19 cellular contexts compared by ENCODE assay signal in the genomic region with DNA sequence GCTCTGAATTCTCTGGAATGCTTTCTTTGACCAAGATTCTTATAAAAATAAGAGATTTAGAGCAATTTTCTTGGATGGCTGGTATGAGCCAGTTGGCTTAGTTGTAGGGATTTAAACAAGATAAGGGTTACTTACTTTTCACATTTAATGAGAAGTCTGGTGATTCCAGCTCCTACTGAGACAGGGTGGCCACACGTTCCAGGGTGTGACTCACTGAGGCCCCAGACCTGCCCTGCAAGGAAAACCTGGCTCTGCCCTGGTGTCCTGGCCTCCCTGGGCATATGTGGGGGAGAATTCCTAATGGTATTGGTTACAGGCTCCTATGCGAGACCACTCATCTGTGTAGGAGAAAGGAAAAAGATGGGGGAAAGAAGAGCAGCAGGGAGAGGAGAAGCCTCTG.
A peak's percentile ranks its signal among the peaks of the same experiment; 100 is the strongest.
DNase-seq lines count a peak whose midpoint lies in the region; ATAC-seq and TF ChIP-seq lines count a peak whose summit lies in the region.
"Had no signal": no experiment of that assay in that cellular context is flagged by ENCODE, and none has a peak within 500 bp of the region (broad histone marks: within the 10 kb centered on the region; RNA-seq: fewer than 3 reads in every experiment).

No MANE protein-coding gene starts in this region.

- H3K36me3 Mint-ChIP-seq in HFFc6 (ENCODE audit: low read depth), result peaks cover 51% of the 10 kb centered on the region
- H3K36me3 Mint-ChIP-seq: CD8-positive, alpha-beta memory T cell had no signal

- in situ Hi-C loops in astrocyte of the spinal cord (cut with HindIII; ENCODE audit: low sequenced_read_pairs), result no loop called here

- DNase-seq in A172 (ENCODE audit: low spot score) (peak; percentile 95), HFFc6 (peak; percentile 87), astrocyte of the spinal cord (ENCODE audit: low read depth, low spot score) (peak; percentile 77), kidney epithelial cell (ENCODE audit: low read depth) (peak; percentile 19), 8988T (no peak), left lobe of liver (ENCODE audit: low spot score) (no peak), NCI-H128 (lab: John Stamatoyannopoulos, UW; ENCODE audit: unreplicated experiment) (no peak), SW 1271 (lab: John Stamatoyannopoulos, UW) (no peak)
- DNase-seq: activated effector memory CD4-positive, alpha-beta T cell treated with Interleukin-2 at 50 U/mL for 16 hours; CD8-positive, alpha-beta memory T cell; KG1; NCI-H1092 treated with DMSO at 0.1 percent for 48 hours; stimulated activated CD4-positive, alpha-beta T cell treated with anti-CD3 and anti-CD28 coated beads, Interleukin-12 subunit alpha, Interleukin-12 subunit beta, amount 100 ng/mL, for 4 hours; stimulated activated naive CD4-positive, alpha-beta T cell treated with Interleukin-2 at 50 U/mL for 16 hours; trophoblast cell had no signal

- H3K4me3 ChIP-seq in astrocyte of the spinal cord (ENCODE audit: low read depth, low read length) (no peak overlapping the region), kidney epithelial cell (ENCODE audit: low read depth, low read length) (no peak overlapping the region)
- H3K4me3 ChIP-seq: A549 had no signal

- H3K4me3 Mint-ChIP-seq in HFFc6, result peak overlapping the region; percentile 52
- H3K4me3 Mint-ChIP-seq: CD8-positive, alpha-beta memory T cell; T-helper 1 cell treated with Interleukin-12 subunit alpha and Interleukin-12 subunit beta and Interleukin-4 antibody, amounts not matched to agents 30 μg/mL and 1 μg/mL, for 36 hours had no signal

- TF ChIP-seq CTCF in HFFc6 (IDR thresholded peaks at IDR 0.05) (no peak), astrocyte of the spinal cord (IDR thresholded peaks at IDR 0.05; ENCODE audit: low read depth, low read length) (no peak), kidney epithelial cell (IDR thresholded peaks at IDR 0.05; ENCODE audit: insufficient read depth, low read length, poor library complexity, severe bottlenecking) (no peak)

- H3K27me3 Mint-ChIP-seq in HFFc6 (ENCODE audit: insufficient read depth), result peaks cover 10% of the 10 kb centered on the region
- H3K27me3 Mint-ChIP-seq: CD8-positive, alpha-beta memory T cell had no signal

- H3K36me3 ChIP-seq in kidney epithelial cell (ENCODE audit: control insufficient read depth, insufficient read depth, low read length), result no peaks in the 10 kb centered on the region

- H3K9me3 Mint-ChIP-seq in HFFc6, result no peaks in the 10 kb centered on the region
- H3K9me3 Mint-ChIP-seq: CD8-positive, alpha-beta memory T cell; T-helper 1 cell treated with Interleukin-12 subunit alpha and Interleukin-12 subunit beta and Interleukin-4 antibody, amounts not matched to agents 30 μg/mL and 1 μg/mL, for 36 hours had no signal

- no peaks in the 10 kb centered on the region for H3K27me3 ChIP-seq in kidney epithelial cell (ENCODE audit: control insufficient read depth, insufficient read depth, low read length)

- peak overlapping the region; percentile 92 for H3K27ac Mint-ChIP-seq in HFFc6
- H3K27ac Mint-ChIP-seq: T-helper 1 cell treated with Interleukin-12 subunit alpha and Interleukin-12 subunit beta and Interleukin-4 antibody, amounts not matched to agents 30 μg/mL and 1 μg/mL, for 36 hours had no signal

- ATAC-seq in left lobe of liver, result no peak
- ATAC-seq: A549; activated CD4-positive, CD25-positive, alpha-beta regulatory T cell treated with anti-CD3 and anti-CD28 coated beads, Interleukin-2, amount 50 U/mL, for 24 hours; Right ventricle myocardium inferior had no signal

- H3K4me1 Mint-ChIP-seq in HFFc6 (ENCODE audit: low read depth), result peaks cover 69% of the 10 kb centered on the region
- H3K4me1 Mint-ChIP-seq: CD8-positive, alpha-beta memory T cell had no signal

Comparison
In these comparisons a context has a peak if more than half of its experiments do, and no peak if none do; other contexts are left out.
1. DNase-seq: peak in A172 (single experiment), HFFc6 (single experiment), astrocyte of the spinal cord (single experiment) and kidney epithelial cell (single experiment); none in 8988T (single experiment), left lobe of liver (single experiment), NCI-H128 (single experiment) and SW 1271 (0 of 2).